Comparison of ENCODE assay signal across 1 cellular context in the genomic region with DNA sequence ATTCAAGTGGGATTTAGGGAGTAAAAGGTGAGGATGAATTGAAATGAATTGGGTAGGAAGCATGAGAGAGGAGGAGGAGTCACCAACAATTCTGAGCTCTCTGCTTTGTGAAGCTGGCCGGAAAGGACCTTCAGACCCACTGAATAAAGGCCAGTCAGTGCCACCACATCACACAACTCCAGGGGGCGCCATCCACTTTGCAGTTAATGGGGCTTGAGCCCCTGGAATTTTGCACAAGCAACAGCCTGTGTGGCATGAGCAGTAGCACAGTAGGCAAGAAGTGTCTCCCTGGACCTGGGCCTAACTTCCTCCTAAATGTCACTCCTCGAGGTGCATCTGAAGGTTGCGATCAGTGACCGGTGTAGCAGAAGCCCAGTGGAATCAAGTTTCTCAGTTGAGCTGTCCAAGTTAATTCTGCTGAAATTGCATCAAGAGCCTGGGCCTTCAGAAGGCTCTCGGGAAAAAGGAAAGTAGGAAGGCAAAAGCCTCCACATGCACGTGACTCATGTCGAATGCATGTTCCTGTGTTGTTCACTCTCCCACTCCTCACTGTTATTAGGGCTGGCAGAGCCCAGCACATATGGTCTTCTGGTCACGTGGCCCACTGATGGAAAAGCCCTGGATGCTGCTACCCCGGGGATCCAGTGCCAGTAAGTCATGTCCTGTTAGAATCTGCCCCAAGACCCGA.
TF ChIP-seq lines count a peak whose summit lies in the region.

No MANE protein-coding gene starts in this region.

TF ChIP-seq in SK-N-SH treated with all-trans-retinoic acid at 6 μM for 48 hours, 23 proteins besides CTCF, POLR2A, EP300 and RAD21 (continued from another document):
- TF ChIP-seq, protein P1, sequence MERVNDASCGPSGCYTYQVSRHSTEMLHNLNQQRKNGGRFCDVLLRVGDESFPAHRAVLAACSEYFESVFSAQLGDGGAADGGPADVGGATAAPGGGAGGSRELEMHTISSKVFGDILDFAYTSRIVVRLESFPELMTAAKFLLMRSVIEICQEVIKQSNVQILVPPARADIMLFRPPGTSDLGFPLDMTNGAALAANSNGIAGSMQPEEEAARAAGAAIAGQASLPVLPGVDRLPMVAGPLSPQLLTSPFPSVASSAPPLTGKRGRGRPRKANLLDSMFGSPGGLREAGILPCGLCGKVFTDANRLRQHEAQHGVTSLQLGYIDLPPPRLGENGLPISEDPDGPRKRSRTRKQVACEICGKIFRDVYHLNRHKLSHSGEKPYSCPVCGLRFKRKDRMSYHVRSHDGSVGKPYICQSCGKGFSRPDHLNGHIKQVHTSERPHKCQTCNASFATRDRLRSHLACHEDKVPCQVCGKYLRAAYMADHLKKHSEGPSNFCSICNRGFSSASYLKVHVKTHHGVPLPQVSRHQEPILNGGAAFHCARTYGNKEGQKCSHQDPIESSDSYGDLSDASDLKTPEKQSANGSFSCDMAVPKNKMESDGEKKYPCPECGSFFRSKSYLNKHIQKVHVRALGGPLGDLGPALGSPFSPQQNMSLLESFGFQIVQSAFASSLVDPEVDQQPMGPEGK (CRISPR knock-in tag; IDR thresholded peaks at IDR 0.05; ENCODE audit: borderline replicate concordance) = no peak
- no peak for TF ChIP-seq TCF4 (CRISPR knock-in tag; IDR thresholded peaks at IDR 0.05; ENCODE audit: borderline replicate concordance)
- TF ChIP-seq ZC3H10 (CRISPR knock-in tag; IDR thresholded peaks at IDR 0.05) = no peak
- no peak for TF ChIP-seq ZNF565 (CRISPR knock-in tag; conservative IDR thresholded peaks at IDR 0.05; ENCODE audit: low read depth)
- no peak for TF ChIP-seq SNAI2 (CRISPR knock-in tag; IDR thresholded peaks at IDR 0.05)
- no peak for TF ChIP-seq ESRRG (CRISPR knock-in tag; IDR thresholded peaks at IDR 0.05)
- TF ChIP-seq, protein P2, sequence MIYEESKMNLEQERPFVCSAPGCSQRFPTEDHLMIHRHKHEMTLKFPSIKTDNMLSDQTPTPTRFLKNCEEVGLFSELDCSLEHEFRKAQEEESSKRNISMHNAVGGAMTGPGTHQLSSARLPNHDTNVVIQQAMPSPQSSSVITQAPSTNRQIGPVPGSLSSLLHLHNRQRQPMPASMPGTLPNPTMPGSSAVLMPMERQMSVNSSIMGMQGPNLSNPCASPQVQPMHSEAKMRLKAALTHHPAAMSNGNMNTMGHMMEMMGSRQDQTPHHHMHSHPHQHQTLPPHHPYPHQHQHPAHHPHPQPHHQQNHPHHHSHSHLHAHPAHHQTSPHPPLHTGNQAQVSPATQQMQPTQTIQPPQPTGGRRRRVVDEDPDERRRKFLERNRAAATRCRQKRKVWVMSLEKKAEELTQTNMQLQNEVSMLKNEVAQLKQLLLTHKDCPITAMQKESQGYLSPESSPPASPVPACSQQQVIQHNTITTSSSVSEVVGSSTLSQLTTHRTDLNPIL (CRISPR knock-in tag; IDR thresholded peaks at IDR 0.05; ENCODE audit: low read depth) = no peak
TF ChIP-seq in SK-N-SH treated with all-trans-retinoic acid at 6 μM for 48 hours: peak in this region for 0.
